ENCODE assay signal across 22 cellular contexts in genomic region chr14:51454351-51454750, GRCh38.
DNase-seq lines count a peak whose midpoint lies in the region; FAIRE-seq and TF ChIP-seq lines count a peak whose summit lies in the region.
"Had no signal": no experiment of that assay in that cellular context is flagged by ENCODE, and none has a peak within 500 bp of the region (broad histone marks: within the 10 kb centered on the region; RNA-seq: fewer than 3 reads in every experiment).

No MANE protein-coding gene starts in this region.

- TF ChIP-seq POLR2A in esophagus muscularis mucosa (IDR thresholded peaks at IDR 0.05; ENCODE audit: low read depth), result no peak

- H3K14ac ChIP-seq in mesenchymal stem cell (ENCODE audit: low read length in 2 of 2), result no peak overlapping the region

- no peak for FAIRE-seq in HTR-8/SVneo (lab: Jason Lieb, UNC)

- H4K91ac ChIP-seq in mesenchymal stem cell (ENCODE audit: low read length), result no peak overlapping the region

- H4K8ac ChIP-seq in mesenchymal stem cell (ENCODE audit: low read length), result no peak overlapping the region

- no peak for TF ChIP-seq CTCF in SK-N-SH (IDR thresholded peaks at IDR 0.05)
- TF ChIP-seq CTCF in esophagus muscularis mucosa (IDR thresholded peaks at IDR 0.05), result no peak

- intact Hi-C loops in esophagus muscularis mucosa (cut with DNase I), result no loop called here

- peak overlapping the region in 1 of 2 experiments; percentile 34 for H3K18ac ChIP-seq in mesenchymal stem cell (ENCODE audit: low read depth in 1 of 2, low read length in 2 of 2)

- H3K9me3 ChIP-seq in SK-N-SH (no peaks in the 10 kb centered on the region), esophagus muscularis mucosa (no peaks in the 10 kb centered on the region), mesenchymal stem cell (ENCODE audit: control insufficient read depth, low read length) (no peaks in the 10 kb centered on the region)
- H3K9me3 ChIP-seq: heart left ventricle, right lobe of liver had no signal

- H3K4me1 ChIP-seq in SK-N-SH (ENCODE audit: control insufficient read depth in 1 of 2, insufficient read depth in 2 of 2, low read depth in 1 of 2, low read length in 1 of 2) (peaks cover 6 to 48% of the 10 kb centered on the region in 2 experiments), esophagus muscularis mucosa (peaks cover 0 to 1% (median 0%) of the 10 kb centered on the region in 4 donors), mesenchymal stem cell (ENCODE audit: control insufficient read depth, insufficient read depth, low read depth, low read length) (peaks cover 2% of the 10 kb centered on the region)
- H3K4me1 ChIP-seq: neural progenitor cell had no signal

- no peak overlapping the region for H2BK5ac ChIP-seq in mesenchymal stem cell (ENCODE audit: low read depth, low read length, poor library complexity, severe bottlenecking)

- H3K9ac ChIP-seq in SK-N-SH (peak overlapping the region; percentile 55), mesenchymal stem cell (ENCODE audit: low read length) (no peak overlapping the region)
- H3K9ac ChIP-seq: neural progenitor cell had no signal

- CTCF ChIA-PET in SK-N-SH (lab: Yijun Ruan, JAX), result interaction anchor here (0.7 to 1.0 kb wide), 2 partner anchors 16 to 321 kb away, joined by 3 read pairs; no protein-coding TSS in a partner anchor

- WGBS in SK-N-SH (ENCODE audit: low lambda C conversion rate), result 89% methylated on average over 1 of the region's 1 CpG
- WGBS in esophagus muscularis mucosa, result 100% methylated on average over 1 of the region's 1 CpG
- WGBS in mesenchymal stem cell, result 100% methylated on average over 1 of the region's 1 CpG

- H3K79me2 ChIP-seq in SK-N-SH (ENCODE audit: insufficient read depth), result no peaks in the 10 kb centered on the region

- no peaks in the 10 kb centered on the region for H3K79me1 ChIP-seq in mesenchymal stem cell (replicated peaks; ENCODE audit: low read length, poor library complexity, severe bottlenecking)

- no peak overlapping the region for H2BK120ac ChIP-seq in mesenchymal stem cell (ENCODE audit: low read depth, low read length)

- TF ChIP-seq EP300 in SK-N-SH (IDR thresholded peaks at IDR 0.05; ENCODE audit: borderline replicate concordance in 1 of 2, low read depth in 1 of 2, low read length in 1 of 2) (no peak), esophagus muscularis mucosa (IDR thresholded peaks at IDR 0.05) (no peak)

- no peak overlapping the region for H2BK12ac ChIP-seq in mesenchymal stem cell (ENCODE audit: low read length in 2 of 2)

- no peak overlapping the region for H3K23ac ChIP-seq in mesenchymal stem cell (ENCODE audit: low read length in 2 of 2)

- peaks cover 26% of the 10 kb centered on the region for H3F3A ChIP-seq in SK-N-SH (replicated peaks; ENCODE audit: insufficient read depth)

- no peaks in the 10 kb centered on the region for H4K20me1 ChIP-seq in SK-N-SH (ENCODE audit: insufficient read depth)

- TF ChIP-seq RAD21 in SK-N-SH (IDR thresholded peaks at IDR 0.05; ENCODE audit: low read length), result no peak

- peak overlapping the region; percentile 25; the same call in 1 of the 2 replicates for H2AFZ ChIP-seq in SK-N-SH (ENCODE audit: low read depth)
- no peak overlapping the region for H2AFZ ChIP-seq in mesenchymal stem cell (ENCODE audit: low read depth, low read length)
- H2AFZ ChIP-seq: neural progenitor cell had no signal

- H3K4me3 ChIP-seq in SK-N-SH (ENCODE audit: low read depth in 2 of 2, low read length in 1 of 2) (peak overlapping the region in 1 of 2 experiments; percentile 14; a peak in 1 of 4 replicates), esophagus muscularis mucosa (no peak overlapping the region), mesenchymal stem cell (ENCODE audit: insufficient read depth in 1 of 2, low read depth in 1 of 2, low read length in 2 of 2) (no peak overlapping the region)
- H3K4me3 ChIP-seq: heart left ventricle, neural progenitor cell, right lobe of liver had no signal

- H3K36me3 ChIP-seq in SK-N-SH (replicated peaks in 1 of 2; ENCODE audit: control insufficient read depth in 1 of 2, insufficient read depth in 2 of 2, low read length in 1 of 2) (no peaks in the 10 kb centered on the region), esophagus muscularis mucosa (no peaks in the 10 kb centered on the region), mesenchymal stem cell (ENCODE audit: control insufficient read depth in 1 of 2, insufficient read depth in 2 of 2, low read depth in 1 of 2, low read length in 2 of 2) (no peaks in the 10 kb centered on the region)
- H3K36me3 ChIP-seq: heart left ventricle, neural progenitor cell, right lobe of liver had no signal

- H3K27me3 ChIP-seq in SK-N-SH (ENCODE audit: insufficient read depth), result no peaks in the 10 kb centered on the region
- no peaks in the 10 kb centered on the region for H3K27me3 ChIP-seq in esophagus muscularis mucosa
- H3K27me3 ChIP-seq in mesenchymal stem cell (ENCODE audit: control insufficient read depth in 1 of 2, insufficient read depth in 1 of 2, low read length in 2 of 2), result no peaks in the 10 kb centered on the region
- H3K27me3 ChIP-seq: heart left ventricle, neural progenitor cell, right lobe of liver had no signal

- peak; percentile 39 for DNase-seq in DMS 273 (lab: John Stamatoyannopoulos, UW; ENCODE audit: unreplicated experiment)
- no peak for DNase-seq in DMS 273 treated with DMSO at 0.1 percent for 48 hours (lab: John Stamatoyannopoulos, UW)
- no peak for DNase-seq in SK-N-SH
- DNase-seq in esophagus muscularis mucosa (ENCODE audit: extremely low spot score), result peak; percentile 77
- no peak for DNase-seq in mesenchymal stem cell
- DNase-seq in HTR-8/SVneo (ENCODE audit: insufficient read length, low spot score), result no peak
- DNase-seq in NCI-H1092 (lab: John Stamatoyannopoulos, UW), result no peak
- no peak for DNase-seq in GM03348 (ENCODE audit: low spot score)
- DNase-seq: activated CD4-positive, CD25-positive, alpha-beta regulatory T cell; activated naive CD4-positive, alpha-beta T cell; activated T-cell treated with anti-CD3 and anti-CD28 coated beads, Interleukin-2, amount 50 U/mL, for 72 hours; Calu3; foreskin fibroblast; H7; heart left ventricle; NCI-H1417 treated with DMSO at 0.1 percent for 48 hours; NCI-H510A; right lobe of liver; SHP77 treated with DMSO at 0.1 percent for 48 hours; stimulated activated CD4-positive, alpha-beta T cell treated with anti-CD3 and anti-CD28 coated beads, Interleukin-4, amount 100 ng/mL, for 24 hours had no signal

- H3K27ac ChIP-seq in SK-N-SH (ENCODE audit: low read depth in 2 of 2, low read length in 1 of 2) (peak overlapping the region; percentile 58 to 89; a peak in 3 of 4 replicates), esophagus muscularis mucosa (replicated peaks in 1 of 4) (no peak overlapping the region), mesenchymal stem cell (ENCODE audit: low read length, poor library complexity, severe bottlenecking) (no peak overlapping the region)
- H3K27ac ChIP-seq: 22Rv1, heart left ventricle, neural progenitor cell, right lobe of liver had no signal

- H3K9me2 ChIP-seq in SK-N-SH, result no peaks in the 10 kb centered on the region

- H3K4ac ChIP-seq in mesenchymal stem cell (ENCODE audit: low read depth in 1 of 2, low read length in 2 of 2), result no peak overlapping the region

- H2AK5ac ChIP-seq in mesenchymal stem cell (ENCODE audit: low read length, severe bottlenecking), result no peak overlapping the region

- H3K4me2 ChIP-seq in SK-N-SH (peak overlapping the region; percentile 36; the same call in 1 of the 2 replicates), mesenchymal stem cell (ENCODE audit: low read length, poor library complexity, severe bottlenecking) (no peak overlapping the region)
- H3K4me2 ChIP-seq: neural progenitor cell had no signal

- POLR2A ChIA-PET in SK-N-SH (lab: Yijun Ruan, JAX), result no interaction called here

- H2BK15ac ChIP-seq in mesenchymal stem cell (ENCODE audit: low read depth, poor library complexity, severe bottlenecking), result no peak overlapping the region

TF ChIP-seq in SK-N-SH, 30 proteins besides CTCF, POLR2A, EP300 and RAD21:
- peak; percentile 17; the same call in 1 of the 2 replicates for TF ChIP-seq PBX3 (IDR thresholded peaks at IDR 0.05)
- TF ChIP-seq SMC3 (IDR thresholded peaks at IDR 0.05; ENCODE audit: low read depth, low read length), result no peak
- peak; percentile 67 for TF ChIP-seq ELF1 (IDR thresholded peaks at IDR 0.05)

Comparison
In these comparisons a context has a peak if more than half of its experiments do, and no peak if none do; other contexts are left out.
1. DNase-seq: peak in DMS 273 (single experiment) and esophagus muscularis mucosa (single experiment); none in DMS 273 treated with DMSO at 0.1 percent for 48 hours (single experiment), SK-N-SH (single experiment), mesenchymal stem cell (single experiment), HTR-8/SVneo (single experiment), NCI-H1092 (single experiment) and GM03348 (single experiment).
2. H3K27ac ChIP-seq: peak in SK-N-SH (2 of 2); none in esophagus muscularis mucosa (0 of 4) and mesenchymal stem cell (single experiment).